ENCODE assay signal across 22 cellular contexts in the genomic region with DNA sequence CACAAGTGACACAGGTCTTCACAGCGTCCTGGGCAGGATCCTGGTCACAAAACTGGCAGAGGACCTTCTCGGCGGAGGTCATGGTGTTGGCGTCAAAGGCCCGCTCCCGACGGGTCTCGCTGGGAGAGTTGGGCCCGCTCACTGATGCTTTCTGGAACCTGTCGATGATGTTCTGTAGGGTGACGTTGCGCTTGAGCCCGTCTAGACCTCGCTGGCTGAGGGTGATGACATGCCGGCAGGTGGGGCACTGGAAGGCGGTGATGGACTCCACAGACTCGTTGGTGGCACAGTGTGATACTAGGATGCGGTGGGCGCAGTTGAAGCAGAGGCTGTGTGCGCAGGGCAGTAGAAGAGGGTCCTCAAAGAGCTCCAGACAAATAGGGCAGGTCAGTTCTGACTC. TPM values are rescaled to one million over a fixed set of nuclear protein-coding genes. Genes with fewer than 3 reads are reported as not detected.
"Had no signal": no experiment of that assay in that cellular context is flagged by ENCODE, and none has a peak within 500 bp of the region (broad histone marks: within the 10 kb centered on the region; RNA-seq: fewer than 3 reads in every experiment).

No MANE protein-coding gene starts in this region.

- H3K9me3 Mint-ChIP-seq: stimulated activated memory B cell treated with anti-CD40 and anti-IgM and Interleukin-4, amounts not matched to agents 10 μg/mL and 1 μg/mL and 100 μg/mL, for 72 hours; stimulated activated naive CD8-positive, alpha-beta T cell treated with anti-CD3 and anti-CD28 coated beads, Interleukin-15, Interleukin-2, amounts not matched to agents 100 ng/mL and 50 ng/mL, for 24 hours had no signal

- H3K36me3 Mint-ChIP-seq: naive thymus-derived CD8-positive, alpha-beta T cell; stimulated activated memory B cell treated with anti-CD40 and anti-IgM and Interleukin-4, amounts not matched to agents 10 μg/mL and 1 μg/mL and 100 μg/mL, for 72 hours had no signal

- H3K27me3 Mint-ChIP-seq: stimulated activated memory B cell treated with anti-CD40 and anti-IgM and Interleukin-4, amounts not matched to agents 10 μg/mL and 1 μg/mL and 100 μg/mL, for 72 hours; stimulated activated naive CD8-positive, alpha-beta T cell treated with anti-CD3 and anti-CD28 coated beads, Interleukin-15, Interleukin-2, amounts not matched to agents 100 ng/mL and 50 ng/mL, for 24 hours had no signal

- H3K27ac Mint-ChIP-seq: naive thymus-derived CD8-positive, alpha-beta T cell; stimulated activated memory B cell treated with anti-CD40 and anti-IgM and Interleukin-4, amounts not matched to agents 10 μg/mL and 1 μg/mL and 100 μg/mL, for 72 hours; stimulated activated naive CD8-positive, alpha-beta T cell treated with anti-CD3 and anti-CD28 coated beads, Interleukin-15, Interleukin-2, amounts not matched to agents 100 ng/mL and 50 ng/mL, for 24 hours had no signal

- H3K36me3 ChIP-seq: prostate gland, spleen, tibial artery, upper lobe of right lung, vagina had no signal

- H3K27me3 ChIP-seq: heart left ventricle, spleen, tibial artery, upper lobe of right lung, vagina had no signal

- H3K4me1 ChIP-seq: parathyroid adenoma, prostate gland, spleen, tibial artery, upper lobe of right lung, vagina had no signal

- H3K79me2 ChIP-seq: parathyroid adenoma had no signal

- ATAC-seq: heart left ventricle; left colon; left ventricle myocardium superior; mucosa of descending colon; naive thymus-derived CD8-positive, alpha-beta T cell; sciatic nerve; stimulated activated memory B cell treated with anti-CD40 and anti-IgM and Interleukin-4, amounts not matched to agents 10 μg/mL and 1 μg/mL and 100 μg/mL, for 72 hours; upper lobe of right lung had no signal

- H3K27ac ChIP-seq: coronary artery, parathyroid adenoma, prostate gland, spleen, tibial artery, upper lobe of right lung, vagina had no signal

- H3K9me3 ChIP-seq: heart left ventricle, mucosa of descending colon, prostate gland, spleen, tibial artery, upper lobe of right lung, vagina had no signal

- H2AFZ ChIP-seq: parathyroid adenoma had no signal

- H3K4me3 ChIP-seq: coronary artery, heart left ventricle, lung, mucosa of descending colon, prostate gland, spleen, tibial artery, upper lobe of right lung, vagina had no signal

- H3K4me3 Mint-ChIP-seq: naive thymus-derived CD8-positive, alpha-beta T cell; stimulated activated memory B cell treated with anti-CD40 and anti-IgM and Interleukin-4, amounts not matched to agents 10 μg/mL and 1 μg/mL and 100 μg/mL, for 72 hours; stimulated activated naive CD8-positive, alpha-beta T cell treated with anti-CD3 and anti-CD28 coated beads, Interleukin-15, Interleukin-2, amounts not matched to agents 100 ng/mL and 50 ng/mL, for 24 hours had no signal

- H3K4me1 Mint-ChIP-seq: naive thymus-derived CD8-positive, alpha-beta T cell; stimulated activated memory B cell treated with anti-CD40 and anti-IgM and Interleukin-4, amounts not matched to agents 10 μg/mL and 1 μg/mL and 100 μg/mL, for 72 hours had no signal

- H3K9ac ChIP-seq: parathyroid adenoma had no signal

- DNase-seq: effector CD8-positive, alpha-beta T cell; foreskin melanocyte; heart left ventricle; hippocampal formation; left colon; left ventricle myocardium superior; mucosa of descending colon; naive thymus-derived CD8-positive, alpha-beta T cell; spleen; stimulated activated CD4-positive, alpha-beta T cell treated with anti-CD3 and anti-CD28 coated beads, Interleukin-15, amount 100 ng/mL, for 24 hours; stimulated activated CD4-positive, alpha-beta T cell treated with anti-CD3 and anti-CD28 coated beads, Interleukin-1b, Interleukin-23, amount 100 ng/mL, for 48 hours; stimulated activated CD4-positive, alpha-beta T cell treated with anti-CD3 and anti-CD28 coated beads, Interleukin-4, amount 100 ng/mL, for 24 hours; tibial artery; upper lobe of right lung had no signal

RNA-seq across cellular contexts. Expression of gene MID1, which starts 53.2 kb away (rescaled TPM):
- polyA plus RNA-seq: naive thymus-derived CD8-positive, alpha-beta T cell had no signal
